1 cellular context compared by ENCODE assay signal in genomic region chr7:113797420-113797995, GRCh38.
TF ChIP-seq lines count a peak whose summit lies in the region.

No MANE protein-coding gene starts in this region.

TF ChIP-seq in IMR-90, 13 proteins besides CTCF, POLR2A, EP300 and RAD21:
- TF ChIP-seq USF2 (IDR thresholded peaks at IDR 0.05; ENCODE audit: low read depth, low read length) (no peak), BHLHE40 (IDR thresholded peaks at IDR 0.05; ENCODE audit: low read depth, low read length) (no peak), SMC3 (IDR thresholded peaks at IDR 0.05; ENCODE audit: low read depth, low read length) (no peak), RCOR1 (IDR thresholded peaks at IDR 0.05; ENCODE audit: insufficient replicate concordance, low read length) (no peak), RFX5 (IDR thresholded peaks at IDR 0.05; ENCODE audit: low read depth, low read length) (no peak), FOS (IDR thresholded peaks at IDR 0.05; ENCODE audit: low read depth, low read length) (no peak), MAZ (IDR thresholded peaks at IDR 0.05; ENCODE audit: borderline replicate concordance, low read depth, low read length) (no peak), CHD1 (IDR thresholded peaks at IDR 0.05; ENCODE audit: low read depth, low read length) (no peak), CEBPB (IDR thresholded peaks at IDR 0.05; ENCODE audit: low read depth, low read length) (no peak), MXI1 (IDR thresholded peaks at IDR 0.05; ENCODE audit: borderline replicate concordance, low read depth, low read length) (no peak), MAFK (IDR thresholded peaks at IDR 0.05; ENCODE audit: low read depth, low read length) (no peak), NFE2L2 (IDR thresholded peaks at IDR 0.05; ENCODE audit: low read depth, low read length) (no peak)
- TF ChIP-seq, protein P1, sequence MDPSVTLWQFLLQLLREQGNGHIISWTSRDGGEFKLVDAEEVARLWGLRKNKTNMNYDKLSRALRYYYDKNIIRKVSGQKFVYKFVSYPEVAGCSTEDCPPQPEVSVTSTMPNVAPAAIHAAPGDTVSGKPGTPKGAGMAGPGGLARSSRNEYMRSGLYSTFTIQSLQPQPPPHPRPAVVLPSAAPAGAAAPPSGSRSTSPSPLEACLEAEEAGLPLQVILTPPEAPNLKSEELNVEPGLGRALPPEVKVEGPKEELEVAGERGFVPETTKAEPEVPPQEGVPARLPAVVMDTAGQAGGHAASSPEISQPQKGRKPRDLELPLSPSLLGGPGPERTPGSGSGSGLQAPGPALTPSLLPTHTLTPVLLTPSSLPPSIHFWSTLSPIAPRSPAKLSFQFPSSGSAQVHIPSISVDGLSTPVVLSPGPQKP (IDR thresholded peaks at IDR 0.05; ENCODE audit: borderline replicate concordance, low read depth, low read length): no peak
